In genomic region chr11:61683961-61684869, GRCh38 we compare ENCODE assay signal across 1 cellular context.
TF ChIP-seq lines count a peak whose summit lies in the region.

No MANE protein-coding gene starts in this region.

TF ChIP-seq in GM23338, 12 proteins besides CTCF, POLR2A, EP300 and RAD21:
- TF ChIP-seq ZNF462 (CRISPR knock-in tag; IDR thresholded peaks at IDR 0.05) (no peak), POLR2AphosphoS5 (IDR thresholded peaks at IDR 0.05; ENCODE audit: low read depth) (no peak), ZNF114 (CRISPR knock-in tag; IDR thresholded peaks at IDR 0.05) (no peak), CREB1 (CRISPR knock-in tag; IDR thresholded peaks at IDR 0.05; ENCODE audit: low read depth) (no peak), ETS1 (IDR thresholded peaks at IDR 0.05) (no peak), STAT1 (IDR thresholded peaks at IDR 0.05; ENCODE audit: unreplicated experiment) (no peak), ZNF331 (CRISPR knock-in tag; IDR thresholded peaks at IDR 0.05; ENCODE audit: low read depth) (no peak), EZH2phosphoT487 (IDR thresholded peaks at IDR 0.05; ENCODE audit: unreplicated experiment) (no peak)
